8 cellular contexts compared by ENCODE assay signal in genomic region chr6:33112148-33112547, GRCh38. TPM values are rescaled to one million over a fixed set of nuclear protein-coding genes. Genes with fewer than 3 reads are reported as not detected.
DNase-seq lines count a peak whose midpoint lies in the region; ATAC-seq, FAIRE-seq and TF ChIP-seq lines count a peak whose summit lies in the region.

No MANE protein-coding gene starts in this region.

- H3K27me3 ChIP-seq in MM.1S (replicated peaks; ENCODE audit: insufficient read depth, low read length) (peaks cover 16% of the 10 kb centered on the region), body of pancreas (peaks cover 0 to 7% of the 10 kb centered on the region in 2 donors), HepG2 (ENCODE audit: control insufficient read depth in 1 of 2, insufficient read depth in 2 of 2, low read length in 2 of 2) (peaks cover under 1 to 35% of the 10 kb centered on the region in 2 experiments; a peak in 4 of 5 replicates), ovary (no peaks in the 10 kb centered on the region)

- in situ Hi-C loops in HepG2 (cut with HindIII; ENCODE audit: extremely low pct_ligation_motif_present, low pct_unique_long_range_greater_than_20kb) = no loop called here

- H3K4me1 Mint-ChIP-seq in activated naive CD8-positive, alpha-beta T cell treated with anti-CD3 and anti-CD28 coated beads, Interleukin-2, amount 10 ng/mL, durations not matched to agents 7 days and 5 days = peaks cover 13% of the 10 kb centered on the region
- H3K4me1 Mint-ChIP-seq in activated naive CD8-positive, alpha-beta T cell treated with anti-CD3 and anti-CD28 coated beads for 36 hours = peaks cover 8% of the 10 kb centered on the region
- peaks cover 8% of the 10 kb centered on the region for H3K4me1 Mint-ChIP-seq in mesothelial cell of epicardium

- H3K79me2 ChIP-seq in MM.1S (ENCODE audit: low read length) (no peaks in the 10 kb centered on the region), HepG2 (ENCODE audit: insufficient read depth, low read length) (no peaks in the 10 kb centered on the region)

- H4K20me1 ChIP-seq in MM.1S (ENCODE audit: insufficient read depth, low read length) = no peaks in the 10 kb centered on the region
- H4K20me1 ChIP-seq in HepG2 (ENCODE audit: insufficient read depth, low read length) = no peaks in the 10 kb centered on the region

- ATAC-seq in activated naive CD8-positive, alpha-beta T cell treated with anti-CD3 and anti-CD28 coated beads, Interleukin-2, amount 10 ng/mL, durations not matched to agents 7 days and 5 days (ENCODE audit: low read depth) = peak; percentile 71
- ATAC-seq in body of pancreas = peak; percentile 88
- ATAC-seq in HepG2 = peak; percentile 79

- TF ChIP-seq CTCF in MM.1S (IDR thresholded peaks at IDR 0.05; ENCODE audit: low read length) (no peak), body of pancreas (IDR thresholded peaks at IDR 0.05) (no peak), HepG2 (CRISPR knock-in tag; IDR thresholded peaks at IDR 0.05) (no peak), mesothelial cell of epicardium (IDR thresholded peaks at IDR 0.05; ENCODE audit: unreplicated experiment) (no peak), ovary (IDR thresholded peaks at IDR 0.05) (no peak)

- H3K36me3 Mint-ChIP-seq in activated naive CD8-positive, alpha-beta T cell treated with anti-CD3 and anti-CD28 coated beads, Interleukin-2, amount 10 ng/mL, durations not matched to agents 7 days and 5 days = no peaks in the 10 kb centered on the region
- H3K36me3 Mint-ChIP-seq in activated naive CD8-positive, alpha-beta T cell treated with anti-CD3 and anti-CD28 coated beads for 36 hours = no peaks in the 10 kb centered on the region
- H3K36me3 Mint-ChIP-seq in mesothelial cell of epicardium = no peaks in the 10 kb centered on the region

- peaks cover 80% of the 10 kb centered on the region for H3K27me3 Mint-ChIP-seq in activated naive CD8-positive, alpha-beta T cell treated with anti-CD3 and anti-CD28 coated beads, Interleukin-2, amount 10 ng/mL, durations not matched to agents 7 days and 5 days
- peaks cover 73% of the 10 kb centered on the region for H3K27me3 Mint-ChIP-seq in activated naive CD8-positive, alpha-beta T cell treated with anti-CD3 and anti-CD28 coated beads for 36 hours
- peaks cover 91% of the 10 kb centered on the region for H3K27me3 Mint-ChIP-seq in mesothelial cell of epicardium (ENCODE audit: low read depth)

- 33 to 48% methylated on average over 1 of the region's 1 CpG for WGBS in body of pancreas, 2 donors
- WGBS in HepG2 (ENCODE audit: low lambda C conversion rate) = 29% methylated on average over 1 of the region's 1 CpG
- 7 to 19% (median 12%) methylated on average over 1 of the region's 1 CpG for WGBS in ovary, 3 donors

- DNase-seq in activated naive CD8-positive, alpha-beta T cell treated with anti-CD3 and anti-CD28 coated beads, Interleukin-2, amount 10 ng/mL, durations not matched to agents 7 days and 5 days = no peak
- DNase-seq in activated naive CD8-positive, alpha-beta T cell treated with anti-CD3 and anti-CD28 coated beads for 36 hours = no peak
- DNase-seq in H54 (ENCODE audit: insufficient read length, low spot score) (peak; percentile 50), MM.1S (peak; percentile 26), body of pancreas (peak in 1 of 4 donors; percentile 54), HepG2 (ENCODE audit: low spot score) (peak; percentile 23), mesothelial cell of epicardium (ENCODE audit: low spot score in 2 of 2, unreplicated experiment in 2 of 2) (no peak), ovary (no peak)

- FAIRE-seq in H54 (lab: Jason Lieb, UNC) = peak; percentile 30
- no peak for FAIRE-seq in HepG2 (lab: Jason Lieb, UNC)

- intact Hi-C loops in body of pancreas (cut with DNase I) = loop anchor here (10.0 kb wide), 1 partner anchor 133 kb away; no protein-coding TSS in a partner anchor
- intact Hi-C loops in HepG2 (cut with micrococcal nuclease; ENCODE audit: unreplicated experiment) = no loop called here
- intact Hi-C loops in ovary (cut with DNase I) = no loop called here

- no peaks in the 10 kb centered on the region for H3K9me2 ChIP-seq in MM.1S (replicated peaks; ENCODE audit: insufficient read depth, low read length)

- no peak overlapping the region for H3K27ac Mint-ChIP-seq in activated naive CD8-positive, alpha-beta T cell treated with anti-CD3 and anti-CD28 coated beads, Interleukin-2, amount 10 ng/mL, durations not matched to agents 7 days and 5 days
- no peak overlapping the region for H3K27ac Mint-ChIP-seq in activated naive CD8-positive, alpha-beta T cell treated with anti-CD3 and anti-CD28 coated beads for 36 hours
- H3K27ac Mint-ChIP-seq in mesothelial cell of epicardium = no peak overlapping the region

- no peak overlapping the region for H3K4me3 Mint-ChIP-seq in activated naive CD8-positive, alpha-beta T cell treated with anti-CD3 and anti-CD28 coated beads, Interleukin-2, amount 10 ng/mL, durations not matched to agents 7 days and 5 days
- H3K4me3 Mint-ChIP-seq in activated naive CD8-positive, alpha-beta T cell treated with anti-CD3 and anti-CD28 coated beads for 36 hours = no peak overlapping the region
- no peak overlapping the region for H3K4me3 Mint-ChIP-seq in mesothelial cell of epicardium

- TF ChIP-seq POLR2A in H54 (IDR thresholded peaks at IDR 0.05; ENCODE audit: low read depth, low read length) (no peak), body of pancreas (IDR thresholded peaks at IDR 0.05) (no peak), HepG2 (IDR thresholded peaks at IDR 0.05; ENCODE audit: insufficient read depth in 1 of 2, low read depth in 2 of 2, low read length in 2 of 2) (no peak), ovary (IDR thresholded peaks at IDR 0.05) (no peak)

- BruUV-seq in HepG2 (replicated peaks; lab: Mats Ljungman, UMichigan) = no TSS peak

- no peak overlapping the region for H3K9ac ChIP-seq in MM.1S (ENCODE audit: low read length)
- H3K9ac ChIP-seq in HepG2 (ENCODE audit: insufficient read depth, low read depth, low read length) = no peak overlapping the region

- H3K9me3 ChIP-seq in MM.1S (replicated peaks; ENCODE audit: insufficient read depth, low read length) = no peaks in the 10 kb centered on the region
- no peaks in the 10 kb centered on the region for H3K9me3 ChIP-seq in body of pancreas
- H3K9me3 ChIP-seq in HepG2 (ENCODE audit: low read length) = no peaks in the 10 kb centered on the region
- no peaks in the 10 kb centered on the region for H3K9me3 ChIP-seq in ovary

- H3K4me3 ChIP-seq in MM.1S (ENCODE audit: low read length) = no peak overlapping the region
- no peak overlapping the region for H3K4me3 ChIP-seq in body of pancreas
- H3K4me3 ChIP-seq in HepG2 (replicated peaks in 1 of 3; ENCODE audit: insufficient read depth in 1 of 3, low read depth in 2 of 3, low read length in 3 of 3) = no peak overlapping the region
- H3K4me3 ChIP-seq in ovary = no peak overlapping the region

- CTCF ChIA-PET in HepG2 (lab: Yijun Ruan, JAX; ENCODE audit: low intra/inter-chr PET ratio, low total read pairs) = no interaction called here

- H3K4me2 ChIP-seq in MM.1S (ENCODE audit: low read depth, low read length) (no peak overlapping the region), HepG2 (ENCODE audit: low read depth, low read length) (no peak overlapping the region)

- H2AFZ ChIP-seq in MM.1S (ENCODE audit: low read length) (no peak overlapping the region), HepG2 (ENCODE audit: low read length) (no peak overlapping the region)

- H3K9me3 Mint-ChIP-seq in activated naive CD8-positive, alpha-beta T cell treated with anti-CD3 and anti-CD28 coated beads, Interleukin-2, amount 10 ng/mL, durations not matched to agents 7 days and 5 days = no peaks in the 10 kb centered on the region
- H3K9me3 Mint-ChIP-seq in activated naive CD8-positive, alpha-beta T cell treated with anti-CD3 and anti-CD28 coated beads for 36 hours = no peaks in the 10 kb centered on the region
- H3K9me3 Mint-ChIP-seq in mesothelial cell of epicardium = no peaks in the 10 kb centered on the region

- H3K4me1 ChIP-seq in MM.1S (ENCODE audit: low read length) (no peaks in the 10 kb centered on the region), body of pancreas (peaks cover 4% of the 10 kb centered on the region), HepG2 (ENCODE audit: insufficient read depth, low read length) (peaks cover 1% of the 10 kb centered on the region; the same call in 1 of the 2 replicates), ovary (ENCODE audit: insufficient read depth) (no peaks in the 10 kb centered on the region)

- TF ChIP-seq RAD21 in HepG2 (CRISPR knock-in tag; IDR thresholded peaks at IDR 0.05) = no peak

- no peak overlapping the region for H3K27ac ChIP-seq in MM.1S (ENCODE audit: low read length)
- H3K27ac ChIP-seq in body of pancreas = no peak overlapping the region
- H3K27ac ChIP-seq in HepG2 (ENCODE audit: extremely low read length, insufficient read depth, low read length) = no peak overlapping the region
- H3K27ac ChIP-seq in ovary = no peak overlapping the region

- no peaks in the 10 kb centered on the region for H3F3A ChIP-seq in MM.1S (ENCODE audit: insufficient read depth, low read length)

- H3K36me3 ChIP-seq in MM.1S (replicated peaks; ENCODE audit: insufficient read depth, low read length) = no peaks in the 10 kb centered on the region
- H3K36me3 ChIP-seq in body of pancreas (replicated peaks in 1 of 2; ENCODE audit: insufficient read depth in 1 of 2, low read depth in 2 of 2) = no peaks in the 10 kb centered on the region
- H3K36me3 ChIP-seq in HepG2 (replicated peaks in 1 of 2; ENCODE audit: control insufficient read depth in 1 of 2, insufficient read depth in 2 of 2, low read length in 2 of 2) = no peaks in the 10 kb centered on the region
- H3K36me3 ChIP-seq in ovary = no peaks in the 10 kb centered on the region

- no peak for TF ChIP-seq EP300 in HepG2 (IDR thresholded peaks at IDR 0.05; ENCODE audit: low read depth in 2 of 2, low read length in 2 of 2)
- TF ChIP-seq EP300 in HepG2 (CRISPR knock-in tag; IDR thresholded peaks at IDR 0.05; ENCODE audit: borderline replicate concordance) = no peak
- no peak for TF ChIP-seq EP300 in ovary (IDR thresholded peaks at IDR 0.05)

- POLR2A ChIA-PET in activated naive CD8-positive, alpha-beta T cell treated with anti-CD3 and anti-CD28 coated beads, Interleukin-2, amount 10 ng/mL, durations not matched to agents 7 days and 5 days (lab: Charles Lee) = no interaction called here
- POLR2A ChIA-PET in HepG2 (lab: Yijun Ruan, JAX) = no interaction called here

RNA-seq across cellular contexts. Expression of gene HLA-DPB1, which starts 36.4 kb away (rescaled TPM):
- 10 to 100 TPM; 43.4 to 44.7 TPM for total RNA-seq in activated naive CD8-positive, alpha-beta T cell treated with anti-CD3 and anti-CD28 coated beads, Interleukin-2, amount 10 ng/mL, durations not matched to agents 7 days and 5 days
- total RNA-seq in activated naive CD8-positive, alpha-beta T cell treated with anti-CD3 and anti-CD28 coated beads for 36 hours = 1 to 10 TPM; 8.2 to 9.3 TPM
- total RNA-seq in body of pancreas = 10 to 100 TPM; 41.2 to 52.4 TPM
- total RNA-seq in HepG2 (2016; rRNA removed; fragmentation: Illumina TruSeq; extraction: Trizol) = not detected in 2 replicates
- not detected in 2 replicates for total RNA-seq in HepG2 (2016; cell fraction: cytosol; rRNA removed; fragmentation: Illumina TruSeq; extraction: Trizol; ENCODE audit: low read depth)
- total RNA-seq in HepG2 (2016; cell fraction: insoluble cytoplasmic fraction; rRNA removed; fragmentation: Illumina TruSeq; extraction: Trizol) = not detected in 2 replicates
- total RNA-seq in HepG2 (2016; cell fraction: membrane; rRNA removed; fragmentation: Illumina TruSeq; extraction: Trizol) = not detected in 2 replicates
- not detected in 2 replicates for total RNA-seq in HepG2 (2016; cell fraction: nucleus; rRNA removed; fragmentation: Illumina TruSeq; extraction: Trizol)
- not detected in 2 replicates for polyA plus RNA-seq in HepG2 (2011; rRNA removed)
- 0.09 TPM in 1 of 2 replicates, not detected in the other for polyA plus RNA-seq in HepG2 (2011; cell fraction: cytosol; rRNA removed)
- polyA plus RNA-seq in HepG2 (2011; cell fraction: nucleus; rRNA removed) = 0.21 and 0.23 TPM in 2 replicates
- not detected in 2 replicates for polyA plus RNA-seq in HepG2 (2012)
- not detected in 2 replicates for polyA plus RNA-seq in HepG2 (2016; cell fraction: cytosol; fragmentation: Illumina TruSeq; extraction: Trizol; ENCODE audit: low read depth)
- not detected in 2 replicates for polyA plus RNA-seq in HepG2 (2016; cell fraction: insoluble cytoplasmic fraction; fragmentation: Illumina TruSeq; extraction: Trizol; ENCODE audit: low read depth)
- polyA plus RNA-seq in HepG2 (2016; cell fraction: membrane; fragmentation: Illumina TruSeq; extraction: Trizol; ENCODE audit: low read depth) = not detected in 2 replicates
- polyA plus RNA-seq in HepG2 (2016; cell fraction: nucleus; fragmentation: Illumina TruSeq; extraction: Trizol; ENCODE audit: insufficient read depth, low read depth) = not detected in 2 replicates
- polyA minus RNA-seq in HepG2 (2011; rRNA and poly(A)+ RNA removed; ENCODE audit: low replicate concordance) = 0.63 TPM in 1 of 2 replicates, not detected in the other
- polyA minus RNA-seq in HepG2 (2011; cell fraction: cytosol; rRNA and poly(A)+ RNA removed) = not detected in 2 replicates
- polyA minus RNA-seq in HepG2 (2011; cell fraction: nucleus; rRNA and poly(A)+ RNA removed) = not detected in 2 replicates
- 12.0 to 12.7 TPM (median 12.0 TPM) in 3 replicates for total RNA-seq in mesothelial cell of epicardium
- total RNA-seq in ovary = 10 to 100 TPM; 19.4 to 85.8 (median 44.7) TPM
- 100 to 1,000 TPM in 1 of 2 donors, 10 to 100 TPM in 1; 39.5 to 120 TPM for polyA plus RNA-seq in ovary

RNA-seq across cellular contexts. Expression of gene HLA-DPA1, which starts 38.7 kb away (rescaled TPM):
- total RNA-seq in activated naive CD8-positive, alpha-beta T cell treated with anti-CD3 and anti-CD28 coated beads, Interleukin-2, amount 10 ng/mL, durations not matched to agents 7 days and 5 days = 10 to 100 TPM; 35.7 to 39.8 TPM
- total RNA-seq in activated naive CD8-positive, alpha-beta T cell treated with anti-CD3 and anti-CD28 coated beads for 36 hours = 10 to 100 TPM; 14.7 to 16.3 TPM
- total RNA-seq in body of pancreas = 10 to 100 TPM; 10.5 to 81.7 TPM
- total RNA-seq in HepG2 (2016; rRNA removed; fragmentation: Illumina TruSeq; extraction: Trizol) = not detected in 2 replicates
- total RNA-seq in HepG2 (2016; cell fraction: cytosol; rRNA removed; fragmentation: Illumina TruSeq; extraction: Trizol; ENCODE audit: low read depth) = not detected in 2 replicates
- total RNA-seq in HepG2 (2016; cell fraction: insoluble cytoplasmic fraction; rRNA removed; fragmentation: Illumina TruSeq; extraction: Trizol) = not detected in 2 replicates
- total RNA-seq in HepG2 (2016; cell fraction: membrane; rRNA removed; fragmentation: Illumina TruSeq; extraction: Trizol) = not detected in 2 replicates
- total RNA-seq in HepG2 (2016; cell fraction: nucleus; rRNA removed; fragmentation: Illumina TruSeq; extraction: Trizol) = not detected in 2 replicates
- polyA plus RNA-seq in HepG2 (2011; rRNA removed) = not detected in 2 replicates
- polyA plus RNA-seq in HepG2 (2011; cell fraction: cytosol; rRNA removed) = 0.05 and 0.18 TPM in 2 replicates
- not detected in 2 replicates for polyA plus RNA-seq in HepG2 (2011; cell fraction: nucleus; rRNA removed)
- polyA plus RNA-seq in HepG2 (2012) = not detected in 2 replicates
- polyA plus RNA-seq in HepG2 (2016; cell fraction: cytosol; fragmentation: Illumina TruSeq; extraction: Trizol; ENCODE audit: low read depth) = not detected in 2 replicates
- polyA plus RNA-seq in HepG2 (2016; cell fraction: insoluble cytoplasmic fraction; fragmentation: Illumina TruSeq; extraction: Trizol; ENCODE audit: low read depth) = not detected in 2 replicates
- polyA plus RNA-seq in HepG2 (2016; cell fraction: membrane; fragmentation: Illumina TruSeq; extraction: Trizol; ENCODE audit: low read depth) = not detected in 2 replicates
- not detected in 2 replicates for polyA plus RNA-seq in HepG2 (2016; cell fraction: nucleus; fragmentation: Illumina TruSeq; extraction: Trizol; ENCODE audit: insufficient read depth, low read depth)
- polyA minus RNA-seq in HepG2 (2011; rRNA and poly(A)+ RNA removed; ENCODE audit: low replicate concordance) = 0.77 TPM in 1 of 2 replicates, not detected in the other
- polyA minus RNA-seq in HepG2 (2011; cell fraction: cytosol; rRNA and poly(A)+ RNA removed) = not detected in 2 replicates
- polyA minus RNA-seq in HepG2 (2011; cell fraction: nucleus; rRNA and poly(A)+ RNA removed) = not detected in 2 replicates
- total RNA-seq in mesothelial cell of epicardium = 2.0 to 2.2 TPM (median 2.0 TPM) in 3 replicates
- 10 to 100 TPM; 11.8 to 62.0 (median 46.8) TPM for total RNA-seq in ovary
- 100 to 1,000 TPM in 1 of 2 donors, 10 to 100 TPM in 1; 26.7 to 304 TPM for polyA plus RNA-seq in ovary

Comparison
In these comparisons a context has a peak if more than half of its experiments do, and no peak if none do; other contexts are left out.
1. DNase-seq: peak in H54 (single experiment), MM.1S (single experiment) and HepG2 (single experiment); none in activated naive CD8-positive, alpha-beta T cell treated with anti-CD3 and anti-CD28 coated beads, Interleukin-2, amount 10 ng/mL, durations not matched to agents 7 days and 5 days (single experiment), activated naive CD8-positive, alpha-beta T cell treated with anti-CD3 and anti-CD28 coated beads for 36 hours (single experiment), mesothelial cell of epicardium (0 of 2) and ovary (0 of 5).
2. Peak in every context shown above with its lines, with median percentiles within 50 percentile points of each other: ATAC-seq.